ENCODE assay signal across 23 cellular contexts in the genomic region with DNA sequence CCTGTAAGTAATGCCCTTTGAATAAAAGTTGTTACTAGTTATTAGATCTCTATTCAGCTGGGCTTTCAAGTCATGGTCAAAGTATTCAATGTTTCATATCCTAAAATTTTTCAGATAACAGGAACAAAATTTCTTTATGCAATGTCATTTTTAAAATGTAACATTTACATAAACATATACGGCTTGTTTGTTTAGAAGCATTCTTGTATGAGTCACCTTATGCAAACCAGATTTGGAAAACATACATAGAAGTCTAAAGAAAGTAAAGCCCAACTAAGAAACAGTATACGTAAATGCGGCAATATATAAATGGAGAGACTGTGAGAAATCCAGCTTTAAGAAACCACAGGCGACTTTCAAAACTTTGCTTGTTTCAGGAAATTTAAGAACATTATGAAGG. TPM values are rescaled to one million over a fixed set of nuclear protein-coding genes. Genes with fewer than 3 reads are reported as not detected.
DNase-seq lines count a peak whose midpoint lies in the region; ATAC-seq and TF ChIP-seq lines count a peak whose summit lies in the region.
"Had no signal": no experiment of that assay in that cellular context is flagged by ENCODE, and none has a peak within 500 bp of the region (broad histone marks: within the 10 kb centered on the region; RNA-seq: fewer than 3 reads in every experiment).

No MANE protein-coding gene starts in this region.

- TF ChIP-seq CTCF in choroid plexus epithelial cell (conservative IDR thresholded peaks at IDR 0.05; ENCODE audit: low read depth, low read length), result no peak

- H3K4me1 ChIP-seq in skeletal muscle satellite cell (ENCODE audit: control insufficient read depth, insufficient read depth, low read length), result peaks cover 6% of the 10 kb centered on the region
- H3K4me1 ChIP-seq: BE2C had no signal

- peaks cover 34% of the 10 kb centered on the region for H3K4me1 Mint-ChIP-seq in T-helper 2 cell treated with Interferon-gamma antibody and Interleukin-4, amounts not matched to agents 5 μg/mL and 100 μg/mL, for 36 hours (ENCODE audit: low read depth)
- H3K4me1 Mint-ChIP-seq: CD14-positive monocyte had no signal

- no peak overlapping the region for H3K4me3 Mint-ChIP-seq in T-helper 2 cell treated with Interferon-gamma antibody and Interleukin-4, amounts not matched to agents 5 μg/mL and 100 μg/mL, for 36 hours
- H3K4me3 Mint-ChIP-seq: CD14-positive monocyte; CD8-positive, alpha-beta memory T cell had no signal

- H3K9me3 Mint-ChIP-seq in T-helper 2 cell treated with Interferon-gamma antibody and Interleukin-4, amounts not matched to agents 5 μg/mL and 100 μg/mL, for 36 hours, result no peaks in the 10 kb centered on the region
- H3K9me3 Mint-ChIP-seq: CD14-positive monocyte; CD8-positive, alpha-beta memory T cell had no signal

- H3K27me3 Mint-ChIP-seq in T-helper 2 cell treated with Interferon-gamma antibody and Interleukin-4, amounts not matched to agents 5 μg/mL and 100 μg/mL, for 36 hours (ENCODE audit: low read depth), result no peaks in the 10 kb centered on the region
- H3K27me3 Mint-ChIP-seq: CD8-positive, alpha-beta memory T cell had no signal

- H3K36me3 ChIP-seq in skeletal muscle satellite cell (ENCODE audit: insufficient read depth, low read length), result peaks cover 11% of the 10 kb centered on the region
- H3K36me3 ChIP-seq: BE2C had no signal

- H3K9ac ChIP-seq in skeletal muscle satellite cell (ENCODE audit: low read depth, low read length), result no peak overlapping the region
- H3K9ac ChIP-seq: SK-N-SH had no signal

- no peak for ATAC-seq in activated CD4-positive, CD25-positive, alpha-beta regulatory T cell treated with anti-CD3 and anti-CD28 coated beads, Interleukin-2, amount 50 U/mL, for 24 hours
- ATAC-seq: HCT116 had no signal

- peak overlapping the region; percentile 17 for H3K4me2 ChIP-seq in skeletal muscle satellite cell (ENCODE audit: low read length)
- H3K4me2 ChIP-seq: SK-N-SH had no signal

- peak; percentile 26 for DNase-seq in ELR (ENCODE audit: low read depth)
- peak; percentile 13 for DNase-seq in choroid plexus epithelial cell (ENCODE audit: low read depth)
- peak; percentile 46 for DNase-seq in fibroblast of peridontal ligament (ENCODE audit: extremely low read depth)
- no peak for DNase-seq in T-helper 2 cell treated with Interferon-gamma antibody and Interleukin-4, amounts not matched to agents 5 μg/mL and 100 μg/mL, for 36 hours (ENCODE audit: low spot score)
- no peak for DNase-seq in stimulated activated CD4-positive, alpha-beta T cell treated with anti-CD3 and anti-CD28 coated beads, Interleukin-2, amount 100 ng/mL, for 24 hours
- DNase-seq in germinal center (ENCODE audit: low spot score), result no peak
- DNase-seq: ACHN; BE2C; CD8-positive, alpha-beta memory T cell; DND-41; GOT3; Karpas-422; NCI-H1092 treated with DMSO at 0.1 percent for 48 hours; NCI-H1436; NCI-H187 treated with DMSO at 0.1 percent for 48 hours; NCI-H2107; NCI-H524; NCI-H774; SK-N-SH had no signal

- peaks cover 51% of the 10 kb centered on the region for H3K36me3 Mint-ChIP-seq in T-helper 2 cell treated with Interferon-gamma antibody and Interleukin-4, amounts not matched to agents 5 μg/mL and 100 μg/mL, for 36 hours (ENCODE audit: low read depth)

- no peaks in the 10 kb centered on the region for H3K9me3 ChIP-seq in skeletal muscle satellite cell (replicated peaks; ENCODE audit: low read length)
- H3K9me3 ChIP-seq: BE2C, SK-N-SH had no signal

- H3K4me3 ChIP-seq in choroid plexus epithelial cell (ENCODE audit: low read depth, low read length) (no peak overlapping the region), skeletal muscle satellite cell (ENCODE audit: low read length) (no peak overlapping the region)

- no peaks in the 10 kb centered on the region for H3K27me3 ChIP-seq in skeletal muscle satellite cell (ENCODE audit: control insufficient read depth, insufficient read depth, low read length)
- H3K27me3 ChIP-seq: BE2C had no signal

- no peak overlapping the region for H3K27ac Mint-ChIP-seq in T-helper 2 cell treated with Interferon-gamma antibody and Interleukin-4, amounts not matched to agents 5 μg/mL and 100 μg/mL, for 36 hours
- H3K27ac Mint-ChIP-seq: CD14-positive monocyte had no signal

RNA-seq across cellular contexts. Expression of a gene that starts 10.5 kb away (rescaled TPM):
- total RNA-seq in skeletal muscle satellite cell (2012; rRNA removed), result 14.7 and 15.9 TPM in 2 replicates

Comparison
In these comparisons a context has a peak if more than half of its experiments do, and no peak if none do; other contexts are left out.
1. DNase-seq: peak in ELR (single experiment), choroid plexus epithelial cell (single experiment) and fibroblast of peridontal ligament (single experiment); none in T-helper 2 cell treated with Interferon-gamma antibody and Interleukin-4, amounts not matched to agents 5 μg/mL and 100 μg/mL, for 36 hours (single experiment), stimulated activated CD4-positive, alpha-beta T cell treated with anti-CD3 and anti-CD28 coated beads, Interleukin-2, amount 100 ng/mL, for 24 hours (0 of 2) and germinal center (single experiment).